In genomic region chr7:116339564-116339963, GRCh38 we compare ENCODE assay signal across 1 cellular context.
TF ChIP-seq lines count a peak whose summit lies in the region.

No MANE protein-coding gene starts in this region.

TF ChIP-seq in HCT116, 20 proteins besides CTCF, POLR2A, EP300 and RAD21:
- TF ChIP-seq ZBTB33 (IDR thresholded peaks at IDR 0.05; ENCODE audit: extremely low read depth, insufficient replicate concordance, low read length), result no peak
- TF ChIP-seq SRF (IDR thresholded peaks at IDR 0.05; ENCODE audit: low read depth), result no peak
- TF ChIP-seq YY1 (IDR thresholded peaks at IDR 0.05; ENCODE audit: extremely low read depth, insufficient replicate concordance, low read depth, low read length), result no peak
- 0 out of 2 replicates have a peak, but pooled peaks have one; percentile 9 for TF ChIP-seq CEBPB (IDR thresholded peaks at IDR 0.05; ENCODE audit: low read depth)
- no peak for TF ChIP-seq EZH2 (IDR thresholded peaks at IDR 0.05)
- TF ChIP-seq ELF1 (IDR thresholded peaks at IDR 0.05; ENCODE audit: borderline replicate concordance, low read depth), result no peak
- 0 out of 2 replicates have a peak, but pooled peaks have one; percentile 29 for TF ChIP-seq JUND (IDR thresholded peaks at IDR 0.05)
- TF ChIP-seq MAX (IDR thresholded peaks at IDR 0.05), result no peak
- TF ChIP-seq ZFX (IDR thresholded peaks at IDR 0.05), result no peak
- TF ChIP-seq REST (IDR thresholded peaks at IDR 0.05; ENCODE audit: low read depth), result no peak
- TF ChIP-seq ZNF274 (IDR thresholded peaks at IDR 0.05; ENCODE audit: low read depth, low read length), result no peak
- no peak for TF ChIP-seq POLR2AphosphoS5 (IDR thresholded peaks at IDR 0.05; ENCODE audit: low read depth, low read length)
- TF ChIP-seq SIN3A (IDR thresholded peaks at IDR 0.05; ENCODE audit: low read depth), result no peak
- no peak for TF ChIP-seq EGR1 (IDR thresholded peaks at IDR 0.05; ENCODE audit: low read depth)
- no peak for TF ChIP-seq CBX3 (IDR thresholded peaks at IDR 0.05; ENCODE audit: low read depth)
- no peak for TF ChIP-seq SP1 (IDR thresholded peaks at IDR 0.05; ENCODE audit: low read depth)
- no peak for TF ChIP-seq TCF7L2 (IDR thresholded peaks at IDR 0.05; ENCODE audit: borderline replicate concordance, extremely low read depth, insufficient read depth, insufficient read length)
- no peak for TF ChIP-seq EZH2phosphoT487 (IDR thresholded peaks at IDR 0.05; ENCODE audit: borderline replicate concordance)
- TF ChIP-seq ATF3 (IDR thresholded peaks at IDR 0.05), result no peak
- peak; percentile 23; the same call in 1 of the 2 replicates for TF ChIP-seq FOSL1 (IDR thresholded peaks at IDR 0.05; ENCODE audit: low read depth)
